Comparison of ENCODE assay signal across 33 cellular contexts in genomic region chr5:121987052-121987684, GRCh38.
"Had no signal": no experiment of that assay in that cellular context is flagged by ENCODE, and none has a peak within 500 bp of the region (broad histone marks: within the 10 kb centered on the region; RNA-seq: fewer than 3 reads in every experiment).

No MANE protein-coding gene starts in this region.

- DNase-seq: activated CD4-positive, alpha-beta memory T cell treated with anti-CD3 and anti-CD28 coated beads for 36 hours; activated CD4-positive, alpha-beta T cell treated with anti-CD3 and anti-CD28 coated beads, Interleukin-2, amount 50 U/mL, for 1 hour; activated effector memory CD4-positive, alpha-beta T cell treated with anti-CD3 and anti-CD28 coated beads, Interleukin-2, amount 50 U/mL, for 16 hours; activated naive CD4-positive, alpha-beta T cell; activated naive CD4-positive, alpha-beta T cell treated with anti-CD3 and anti-CD28 coated beads, Interleukin-2, amount 50 U/mL, for 16 hours; activated naive CD8-positive, alpha-beta T cell treated with anti-CD3 and anti-CD28 coated beads for 36 hours; activated T-cell treated with anti-CD3 and anti-CD28 coated beads, Interleukin-2, amount 50 U/mL, for 1 hour; activated T-cell treated with anti-CD3 and anti-CD28 coated beads, Interleukin-2, amount 50 U/mL, for 72 hours; amygdala; Karpas-422; KBM-7; NCI-H1105; NCI-H1417 treated with DMSO at 0.1 percent for 48 hours; NCI-H187 treated with DMSO at 0.1 percent for 48 hours; NCI-H2081; NCI-H2171 treated with DMSO at 0.1 percent for 48 hours; NCI-H2227 treated with DMSO at 0.1 percent for 48 hours; NCI-H446; NCI-H510A treated with DMSO at 0.1 percent for 48 hours; NCI-H526 treated with DMSO at 0.1 percent for 48 hours; NK-92 treated with Interleukin-12 subunit alpha and Interleukin-12 subunit beta, amount 100 ng/mL, for 24 hours; PC-9; SIG-M5; SW 1271; T-helper 1 cell; T-helper 2 cell; T-helper 9 cell had no signal

- H3K27ac Mint-ChIP-seq: activated CD4-positive, alpha-beta memory T cell treated with anti-CD3 and anti-CD28 coated beads for 36 hours; activated naive CD8-positive, alpha-beta T cell treated with anti-CD3 and anti-CD28 coated beads for 36 hours; activated T-cell treated with anti-CD3 and anti-CD28 coated beads, Interleukin-2, amount 50 U/mL, for 72 hours; activated T-helper 17 cell treated with anti-CD3 and anti-CD28 coated beads, Interleukin-2, amount 50 U/mL, for 72 hours had no signal

- H3K9me3 Mint-ChIP-seq: activated CD4-positive, alpha-beta memory T cell treated with anti-CD3 and anti-CD28 coated beads for 36 hours; activated naive CD8-positive, alpha-beta T cell treated with anti-CD3 and anti-CD28 coated beads for 36 hours; activated T-cell treated with anti-CD3 and anti-CD28 coated beads, Interleukin-2, amount 50 U/mL, for 72 hours; central memory CD8-positive, alpha-beta T cell had no signal

- H3K27me3 Mint-ChIP-seq: activated CD4-positive, alpha-beta memory T cell treated with anti-CD3 and anti-CD28 coated beads for 36 hours; activated naive CD8-positive, alpha-beta T cell treated with anti-CD3 and anti-CD28 coated beads for 36 hours; activated T-helper 17 cell treated with anti-CD3 and anti-CD28 coated beads, Interleukin-2, amount 50 U/mL, for 72 hours; central memory CD8-positive, alpha-beta T cell had no signal

- H3K27ac ChIP-seq: ascending aorta, cardiac muscle cell, PC-9, RWPE1 had no signal

- H3K4me3 Mint-ChIP-seq: activated CD4-positive, alpha-beta memory T cell treated with anti-CD3 and anti-CD28 coated beads for 36 hours; activated naive CD8-positive, alpha-beta T cell treated with anti-CD3 and anti-CD28 coated beads for 36 hours; activated T-cell treated with anti-CD3 and anti-CD28 coated beads, Interleukin-2, amount 50 U/mL, for 72 hours; activated T-helper 17 cell treated with anti-CD3 and anti-CD28 coated beads, Interleukin-2, amount 50 U/mL, for 72 hours; central memory CD8-positive, alpha-beta T cell had no signal

- H3K9me3 ChIP-seq: ascending aorta had no signal

- ATAC-seq: activated T-cell treated with anti-CD3 and anti-CD28 coated beads, Interleukin-2, amount 50 U/mL, for 72 hours; activated T-helper 17 cell treated with anti-CD3 and anti-CD28 coated beads, Interleukin-2, amount 50 U/mL, for 72 hours; Right ventricle myocardium inferior had no signal

- H3K4me3 ChIP-seq: ascending aorta, cardiac muscle cell, PC-9 had no signal

- H3K27me3 ChIP-seq: ascending aorta, cardiac muscle cell had no signal

- H3K4me1 ChIP-seq: ascending aorta had no signal

- H3K36me3 ChIP-seq: ascending aorta, cardiac muscle cell had no signal
